8 cellular contexts compared by ENCODE assay signal in genomic region chr5:59174248-59174844, GRCh38.
DNase-seq lines count a peak whose midpoint lies in the region; ATAC-seq and TF ChIP-seq lines count a peak whose summit lies in the region.

No MANE protein-coding gene starts in this region.

- no peaks in the 10 kb centered on the region for H3K9me3 ChIP-seq in gastroesophageal sphincter

- no peaks in the 10 kb centered on the region for H3K36me3 Mint-ChIP-seq in activated naive CD4-positive, alpha-beta T cell treated with anti-CD3 and anti-CD28 coated beads for 36 hours (ENCODE audit: low read depth)
- H3K36me3 Mint-ChIP-seq in activated CD8-positive, alpha-beta T cell treated with anti-CD3 and anti-CD28 coated beads for 36 hours (ENCODE audit: low read depth), result no peaks in the 10 kb centered on the region
- H3K36me3 Mint-ChIP-seq in progenitor cell of endocrine pancreas (ENCODE audit: insufficient read depth), result no peaks in the 10 kb centered on the region

- TF ChIP-seq EP300 in gastroesophageal sphincter (IDR thresholded peaks at IDR 0.05), result no peak

- no peaks in the 10 kb centered on the region for H3K27me3 Mint-ChIP-seq in activated naive CD4-positive, alpha-beta T cell treated with anti-CD3 and anti-CD28 coated beads for 36 hours (ENCODE audit: low read depth)
- H3K27me3 Mint-ChIP-seq in activated CD8-positive, alpha-beta T cell treated with anti-CD3 and anti-CD28 coated beads for 36 hours, result no peaks in the 10 kb centered on the region
- H3K27me3 Mint-ChIP-seq in progenitor cell of endocrine pancreas, result no peaks in the 10 kb centered on the region

- TF ChIP-seq POLR2A in gastroesophageal sphincter (IDR thresholded peaks at IDR 0.05), result no peak

- no peak overlapping the region for H3K27ac Mint-ChIP-seq in activated naive CD4-positive, alpha-beta T cell treated with anti-CD3 and anti-CD28 coated beads for 36 hours
- H3K27ac Mint-ChIP-seq in activated CD8-positive, alpha-beta T cell treated with anti-CD3 and anti-CD28 coated beads for 36 hours, result no peak overlapping the region
- H3K27ac Mint-ChIP-seq in progenitor cell of endocrine pancreas, result no peak overlapping the region

- ATAC-seq in HG02678 (IDR thresholded peaks at IDR 0.05; ENCODE audit: unreplicated experiment) (peak; percentile 51), gastroesophageal sphincter (peak; percentile 70)
- peak; percentile 76 for ATAC-seq in activated CD8-positive, alpha-beta T cell treated with anti-CD3 and anti-CD28 coated beads for 36 hours

- peak; percentile 48 for DNase-seq in activated naive CD4-positive, alpha-beta T cell treated with anti-CD3 and anti-CD28 coated beads for 36 hours
- no peak for DNase-seq in activated naive CD4-positive, alpha-beta T cell treated with anti-CD3 and anti-CD28 coated beads, Interleukin-2, amount 50 U/mL, for 16 hours
- DNase-seq in NCI-H345 (lab: John Stamatoyannopoulos, UW) (peak; percentile 37), progenitor cell of endocrine pancreas (ENCODE audit: low spot score, unreplicated experiment) (no peak), cerebellar nuclear complex (lab: John Stamatoyannopoulos, UW) (no peak)
- peak; percentile 47 for DNase-seq in activated CD8-positive, alpha-beta T cell treated with anti-CD3 and anti-CD28 coated beads for 36 hours

- WGBS in gastroesophageal sphincter (ENCODE audit: low coverage in 1 of 2), 2 donors, result 45 to 63% methylated on average over 5 of the region's 5 CpGs

- H3K27me3 ChIP-seq in gastroesophageal sphincter, result no peaks in the 10 kb centered on the region

- H3K4me3 ChIP-seq in gastroesophageal sphincter, result no peak overlapping the region

- no peaks in the 10 kb centered on the region for H3K9me3 Mint-ChIP-seq in activated naive CD4-positive, alpha-beta T cell treated with anti-CD3 and anti-CD28 coated beads for 36 hours
- H3K9me3 Mint-ChIP-seq in activated CD8-positive, alpha-beta T cell treated with anti-CD3 and anti-CD28 coated beads for 36 hours, result peaks cover 3% of the 10 kb centered on the region
- H3K9me3 Mint-ChIP-seq in progenitor cell of endocrine pancreas (ENCODE audit: low read depth), result no peaks in the 10 kb centered on the region

- POLR2A ChIA-PET in activated CD8-positive, alpha-beta T cell treated with anti-CD3 and anti-CD28 coated beads for 36 hours (lab: Charles Lee), result interaction anchor here (1.0 to 2.8 kb wide), 2 partner anchors 23 to 50 kb away, joined by 4 to 7 read pairs; no protein-coding TSS in a partner anchor

- intact Hi-C loops in activated naive CD4-positive, alpha-beta T cell treated with anti-CD3 and anti-CD28 coated beads for 36 hours (cut with micrococcal nuclease), result loop anchor here (1.0 to 10.0 kb wide), 8 partner anchors 47 to 700 kb away; no protein-coding TSS in a partner anchor
- intact Hi-C loops in activated CD8-positive, alpha-beta T cell treated with anti-CD3 and anti-CD28 coated beads for 36 hours (cut with micrococcal nuclease), result loop anchor here (2.0 to 5.0 kb wide), 2 partner anchors 47 to 138 kb away; no protein-coding TSS in a partner anchor

- peaks cover 10% of the 10 kb centered on the region for H3K4me1 Mint-ChIP-seq in activated naive CD4-positive, alpha-beta T cell treated with anti-CD3 and anti-CD28 coated beads for 36 hours (ENCODE audit: low read depth)
- peaks cover 19% of the 10 kb centered on the region for H3K4me1 Mint-ChIP-seq in activated CD8-positive, alpha-beta T cell treated with anti-CD3 and anti-CD28 coated beads for 36 hours (ENCODE audit: low read depth)
- H3K4me1 Mint-ChIP-seq in progenitor cell of endocrine pancreas (ENCODE audit: low read depth), result no peaks in the 10 kb centered on the region

- peaks cover 0 to 4% (median 0%) of the 10 kb centered on the region in 3 donors for H3K4me1 ChIP-seq in gastroesophageal sphincter

- TF ChIP-seq CTCF in activated CD8-positive, alpha-beta T cell treated with anti-CD3 and anti-CD28 coated beads for 36 hours (IDR thresholded peaks at IDR 0.05), result peak; percentile 92
- TF ChIP-seq CTCF in gastroesophageal sphincter (IDR thresholded peaks at IDR 0.05), result peak; percentile 53 to 80 (median 70)
- TF ChIP-seq CTCF in progenitor cell of endocrine pancreas (IDR thresholded peaks at IDR 0.05; ENCODE audit: unreplicated experiment), result peak; percentile 96

- H3K4me3 Mint-ChIP-seq in activated naive CD4-positive, alpha-beta T cell treated with anti-CD3 and anti-CD28 coated beads for 36 hours, result no peak overlapping the region
- no peak overlapping the region for H3K4me3 Mint-ChIP-seq in activated CD8-positive, alpha-beta T cell treated with anti-CD3 and anti-CD28 coated beads for 36 hours
- no peak overlapping the region for H3K4me3 Mint-ChIP-seq in progenitor cell of endocrine pancreas (ENCODE audit: low read depth)

- CTCF ChIA-PET in activated naive CD4-positive, alpha-beta T cell treated with anti-CD3 and anti-CD28 coated beads for 36 hours (lab: Charles Lee), result interaction anchor here (0.5 to 5.3 kb wide), 34 partner anchors 13 to 303 kb away, joined by 3 to 75 read pairs (median 4); no protein-coding TSS in a partner anchor
- CTCF ChIA-PET in activated CD8-positive, alpha-beta T cell treated with anti-CD3 and anti-CD28 coated beads for 36 hours (lab: Charles Lee), result interaction anchor here (0.7 to 9.7 kb wide), 55 partner anchors 10 to 304 kb away, joined by 3 to 135 read pairs (median 6); no protein-coding TSS in a partner anchor

- no peak overlapping the region for H3K27ac ChIP-seq in gastroesophageal sphincter

- peaks cover 0 to 20% of the 10 kb centered on the region in 2 donors for H3K36me3 ChIP-seq in gastroesophageal sphincter

Comparison
In these comparisons a context has a peak if more than half of its experiments do, and no peak if none do; other contexts are left out.
1. DNase-seq: peak in activated naive CD4-positive, alpha-beta T cell treated with anti-CD3 and anti-CD28 coated beads for 36 hours (single experiment), NCI-H345 (single experiment) and activated CD8-positive, alpha-beta T cell treated with anti-CD3 and anti-CD28 coated beads for 36 hours (single experiment); none in activated naive CD4-positive, alpha-beta T cell treated with anti-CD3 and anti-CD28 coated beads, Interleukin-2, amount 50 U/mL, for 16 hours (single experiment), progenitor cell of endocrine pancreas (single experiment) and cerebellar nuclear complex (0 of 2).
2. Peak in every context shown above with its lines, with median percentiles within 50 percentile points of each other: ATAC-seq and CTCF ChIP-seq.